Comparison of ENCODE assay signal across 11 cellular contexts in genomic region chr1:87869563-87869962, GRCh38.
DNase-seq lines count a peak whose midpoint lies in the region; ATAC-seq and TF ChIP-seq lines count a peak whose summit lies in the region.
"Had no signal": no experiment of that assay in that cellular context is flagged by ENCODE, and none has a peak within 500 bp of the region (broad histone marks: within the 10 kb centered on the region; RNA-seq: fewer than 3 reads in every experiment).

No MANE protein-coding gene starts in this region.

- peaks cover 0 to 11% of the 10 kb centered on the region in 2 donors for H3K9me3 ChIP-seq in right atrium auricular region
- H3K9me3 ChIP-seq: prostate gland had no signal

- no peak for TF ChIP-seq CTCF in right atrium auricular region (IDR thresholded peaks at IDR 0.05)

- intact Hi-C loops in Right ventricle myocardium superior (cut with DNase I), result no loop called here

- H3K4me3 ChIP-seq in right atrium auricular region, result no peak overlapping the region
- H3K4me3 ChIP-seq: prostate gland had no signal

- DNase-seq in Right ventricle myocardium superior (no peak), right atrium auricular region (ENCODE audit: low spot score) (no peak), SIG-M5 treated with dmso at 0.1 percent for 504 hours (lab: John Stamatoyannopoulos, UW; ENCODE audit: unreplicated experiment) (peak; percentile 95), globus pallidus (ENCODE audit: low spot score) (peak; percentile 0), NCI-H526 (lab: John Stamatoyannopoulos, UW) (no peak), hippocampal formation (lab: John Stamatoyannopoulos, UW) (no peak)
- DNase-seq in activated effector memory CD4-positive, alpha-beta T cell treated with anti-CD3 and anti-CD28 coated beads, Interleukin-2, amount 50 U/mL, for 16 hours, result no peak
- DNase-seq: ACHN, NCI-H1105 had no signal

- ATAC-seq in Right ventricle myocardium superior (ENCODE audit: poor library complexity) (peak; percentile 39), HG02973 (IDR thresholded peaks at IDR 0.05; ENCODE audit: unreplicated experiment) (no peak)

- H3K27me3 ChIP-seq in right atrium auricular region, result no peaks in the 10 kb centered on the region

- no peak overlapping the region for H3K27ac ChIP-seq in right atrium auricular region
- H3K27ac ChIP-seq: prostate gland had no signal

- H3K36me3 ChIP-seq in right atrium auricular region, result no peaks in the 10 kb centered on the region
- H3K36me3 ChIP-seq: prostate gland had no signal

- no peaks in the 10 kb centered on the region for H3K4me1 ChIP-seq in right atrium auricular region
- H3K4me1 ChIP-seq: prostate gland had no signal

Comparison
In these comparisons a context has a peak if more than half of its experiments do, and no peak if none do; other contexts are left out.
1. DNase-seq: peak in SIG-M5 treated with dmso at 0.1 percent for 504 hours (single experiment) and globus pallidus (single experiment); none in Right ventricle myocardium superior (single experiment), right atrium auricular region (single experiment), activated effector memory CD4-positive, alpha-beta T cell treated with anti-CD3 and anti-CD28 coated beads, Interleukin-2, amount 50 U/mL, for 16 hours (single experiment), NCI-H526 (0 of 2) and hippocampal formation (0 of 2).